In the genomic region with DNA sequence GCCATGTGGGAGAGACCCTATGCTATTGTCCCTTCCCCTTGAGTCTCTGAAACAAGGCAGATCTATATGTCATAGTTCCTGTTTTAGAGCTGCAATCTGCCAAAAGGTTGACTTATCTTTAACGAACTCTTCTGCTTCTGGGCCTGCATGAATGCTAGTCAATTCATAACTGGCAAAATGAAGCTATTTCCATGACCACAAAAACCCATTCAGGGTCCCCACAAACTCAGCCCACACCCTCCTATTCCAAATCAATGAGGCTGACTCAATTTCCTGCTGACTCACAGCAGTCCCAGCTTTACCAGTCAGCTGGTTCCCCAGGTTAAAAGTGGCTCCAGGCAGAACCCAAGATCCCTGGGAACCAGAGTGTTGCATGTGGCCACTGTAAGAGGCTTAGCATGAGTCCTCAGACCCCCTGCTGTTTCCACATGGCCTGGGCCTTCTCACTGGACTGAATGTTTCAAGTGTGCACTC, we compare ENCODE assay signal across 1 cellular context.
TF ChIP-seq lines count a peak whose summit lies in the region.

No MANE protein-coding gene starts in this region.

TF ChIP-seq in GM12878, 131 proteins besides CTCF, POLR2A, EP300 and RAD21 (continued from another document):
- TF ChIP-seq, protein P1, sequence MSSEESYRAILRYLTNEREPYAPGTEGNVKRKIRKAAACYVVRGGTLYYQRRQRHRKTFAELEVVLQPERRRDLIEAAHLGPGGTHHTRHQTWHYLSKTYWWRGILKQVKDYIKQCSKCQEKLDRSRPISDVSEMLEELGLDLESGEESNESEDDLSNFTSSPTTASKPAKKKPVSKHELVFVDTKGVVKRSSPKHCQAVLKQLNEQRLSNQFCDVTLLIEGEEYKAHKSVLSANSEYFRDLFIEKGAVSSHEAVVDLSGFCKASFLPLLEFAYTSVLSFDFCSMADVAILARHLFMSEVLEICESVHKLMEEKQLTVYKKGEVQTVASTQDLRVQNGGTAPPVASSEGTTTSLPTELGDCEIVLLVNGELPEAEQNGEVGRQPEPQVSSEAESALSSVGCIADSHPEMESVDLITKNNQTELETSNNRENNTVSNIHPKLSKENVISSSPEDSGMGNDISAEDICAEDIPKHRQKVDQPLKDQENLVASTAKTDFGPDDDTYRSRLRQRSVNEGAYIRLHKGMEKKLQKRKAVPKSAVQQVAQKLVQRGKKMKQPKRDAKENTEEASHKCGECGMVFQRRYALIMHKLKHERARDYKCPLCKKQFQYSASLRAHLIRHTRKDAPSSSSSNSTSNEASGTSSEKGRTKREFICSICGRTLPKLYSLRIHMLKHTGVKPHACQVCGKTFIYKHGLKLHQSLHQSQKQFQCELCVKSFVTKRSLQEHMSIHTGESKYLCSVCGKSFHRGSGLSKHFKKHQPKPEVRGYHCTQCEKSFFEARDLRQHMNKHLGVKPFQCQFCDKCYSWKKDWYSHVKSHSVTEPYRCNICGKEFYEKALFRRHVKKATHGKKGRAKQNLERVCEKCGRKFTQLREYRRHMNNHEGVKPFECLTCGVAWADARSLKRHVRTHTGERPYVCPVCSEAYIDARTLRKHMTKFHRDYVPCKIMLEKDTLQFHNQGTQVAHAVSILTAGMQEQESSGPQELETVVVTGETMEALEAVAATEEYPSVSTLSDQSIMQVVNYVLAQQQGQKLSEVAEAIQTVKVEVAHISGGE (CRISPR knock-in tag; IDR thresholded peaks at IDR 0.05): no peak
- no peak for TF ChIP-seq CHD1 (IDR thresholded peaks at IDR 0.05; ENCODE audit: low read depth, low read length)
- TF ChIP-seq ZNF622 (IDR thresholded peaks at IDR 0.05): no peak
- TF ChIP-seq, protein P2, sequence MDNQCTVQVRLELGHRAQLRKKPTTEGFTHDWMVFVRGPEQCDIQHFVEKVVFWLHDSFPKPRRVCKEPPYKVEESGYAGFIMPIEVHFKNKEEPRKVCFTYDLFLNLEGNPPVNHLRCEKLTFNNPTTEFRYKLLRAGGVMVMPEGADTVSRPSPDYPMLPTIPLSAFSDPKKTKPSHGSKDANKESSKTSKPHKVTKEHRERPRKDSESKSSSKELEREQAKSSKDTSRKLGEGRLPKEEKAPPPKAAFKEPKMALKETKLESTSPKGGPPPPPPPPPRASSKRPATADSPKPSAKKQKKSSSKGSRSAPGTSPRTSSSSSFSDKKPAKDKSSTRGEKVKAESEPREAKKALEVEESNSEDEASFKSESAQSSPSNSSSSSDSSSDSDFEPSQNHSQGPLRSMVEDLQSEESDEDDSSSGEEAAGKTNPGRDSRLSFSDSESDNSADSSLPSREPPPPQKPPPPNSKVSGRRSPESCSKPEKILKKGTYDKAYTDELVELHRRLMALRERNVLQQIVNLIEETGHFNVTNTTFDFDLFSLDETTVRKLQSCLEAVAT (IDR thresholded peaks at IDR 0.05): no peak
- TF ChIP-seq NKRF (conservative IDR thresholded peaks at IDR 0.05): no peak
- no peak for TF ChIP-seq NFYA (IDR thresholded peaks at IDR 0.05; ENCODE audit: borderline replicate concordance, low read depth, low read length)
- peak; percentile 56; the same call in 1 of the 2 replicates for TF ChIP-seq FOXM1 (IDR thresholded peaks at IDR 0.05; ENCODE audit: low read depth, low read length)
- TF ChIP-seq, protein P3, sequence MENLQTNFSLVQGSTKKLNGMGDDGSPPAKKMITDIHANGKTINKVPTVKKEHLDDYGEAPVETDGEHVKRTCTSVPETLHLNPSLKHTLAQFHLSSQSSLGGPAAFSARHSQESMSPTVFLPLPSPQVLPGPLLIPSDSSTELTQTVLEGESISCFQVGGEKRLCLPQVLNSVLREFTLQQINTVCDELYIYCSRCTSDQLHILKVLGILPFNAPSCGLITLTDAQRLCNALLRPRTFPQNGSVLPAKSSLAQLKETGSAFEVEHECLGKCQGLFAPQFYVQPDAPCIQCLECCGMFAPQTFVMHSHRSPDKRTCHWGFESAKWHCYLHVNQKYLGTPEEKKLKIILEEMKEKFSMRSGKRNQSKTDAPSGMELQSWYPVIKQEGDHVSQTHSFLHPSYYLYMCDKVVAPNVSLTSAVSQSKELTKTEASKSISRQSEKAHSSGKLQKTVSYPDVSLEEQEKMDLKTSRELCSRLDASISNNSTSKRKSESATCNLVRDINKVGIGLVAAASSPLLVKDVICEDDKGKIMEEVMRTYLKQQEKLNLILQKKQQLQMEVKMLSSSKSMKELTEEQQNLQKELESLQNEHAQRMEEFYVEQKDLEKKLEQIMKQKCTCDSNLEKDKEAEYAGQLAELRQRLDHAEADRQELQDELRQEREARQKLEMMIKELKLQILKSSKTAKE (IDR thresholded peaks at IDR 0.05; ENCODE audit: low read depth, poor library complexity, severe bottlenecking): no peak
- TF ChIP-seq, protein P4, sequence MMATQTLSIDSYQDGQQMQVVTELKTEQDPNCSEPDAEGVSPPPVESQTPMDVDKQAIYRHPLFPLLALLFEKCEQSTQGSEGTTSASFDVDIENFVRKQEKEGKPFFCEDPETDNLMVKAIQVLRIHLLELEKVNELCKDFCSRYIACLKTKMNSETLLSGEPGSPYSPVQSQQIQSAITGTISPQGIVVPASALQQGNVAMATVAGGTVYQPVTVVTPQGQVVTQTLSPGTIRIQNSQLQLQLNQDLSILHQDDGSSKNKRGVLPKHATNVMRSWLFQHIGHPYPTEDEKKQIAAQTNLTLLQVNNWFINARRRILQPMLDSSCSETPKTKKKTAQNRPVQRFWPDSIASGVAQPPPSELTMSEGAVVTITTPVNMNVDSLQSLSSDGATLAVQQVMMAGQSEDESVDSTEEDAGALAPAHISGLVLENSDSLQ (IDR thresholded peaks at IDR 0.05): no peak
- TF ChIP-seq STAT3 (IDR thresholded peaks at IDR 0.05; ENCODE audit: low read depth, low read length): no peak
- no peak for TF ChIP-seq ELK1 (IDR thresholded peaks at IDR 0.05; ENCODE audit: low read depth, low read length)
- TF ChIP-seq, protein P5, sequence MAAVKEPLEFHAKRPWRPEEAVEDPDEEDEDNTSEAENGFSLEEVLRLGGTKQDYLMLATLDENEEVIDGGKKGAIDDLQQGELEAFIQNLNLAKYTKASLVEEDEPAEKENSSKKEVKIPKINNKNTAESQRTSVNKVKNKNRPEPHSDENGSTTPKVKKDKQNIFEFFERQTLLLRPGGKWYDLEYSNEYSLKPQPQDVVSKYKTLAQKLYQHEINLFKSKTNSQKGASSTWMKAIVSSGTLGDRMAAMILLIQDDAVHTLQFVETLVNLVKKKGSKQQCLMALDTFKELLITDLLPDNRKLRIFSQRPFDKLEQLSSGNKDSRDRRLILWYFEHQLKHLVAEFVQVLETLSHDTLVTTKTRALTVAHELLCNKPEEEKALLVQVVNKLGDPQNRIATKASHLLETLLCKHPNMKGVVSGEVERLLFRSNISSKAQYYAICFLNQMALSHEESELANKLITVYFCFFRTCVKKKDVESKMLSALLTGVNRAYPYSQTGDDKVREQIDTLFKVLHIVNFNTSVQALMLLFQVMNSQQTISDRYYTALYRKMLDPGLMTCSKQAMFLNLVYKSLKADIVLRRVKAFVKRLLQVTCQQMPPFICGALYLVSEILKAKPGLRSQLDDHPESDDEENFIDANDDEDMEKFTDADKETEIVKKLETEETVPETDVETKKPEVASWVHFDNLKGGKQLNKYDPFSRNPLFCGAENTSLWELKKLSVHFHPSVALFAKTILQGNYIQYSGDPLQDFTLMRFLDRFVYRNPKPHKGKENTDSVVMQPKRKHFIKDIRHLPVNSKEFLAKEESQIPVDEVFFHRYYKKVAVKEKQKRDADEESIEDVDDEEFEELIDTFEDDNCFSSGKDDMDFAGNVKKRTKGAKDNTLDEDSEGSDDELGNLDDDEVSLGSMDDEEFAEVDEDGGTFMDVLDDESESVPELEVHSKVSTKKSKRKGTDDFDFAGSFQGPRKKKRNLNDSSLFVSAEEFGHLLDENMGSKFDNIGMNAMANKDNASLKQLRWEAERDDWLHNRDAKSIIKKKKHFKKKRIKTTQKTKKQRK (IDR thresholded peaks at IDR 0.05; ENCODE audit: low read depth, low read length): no peak
- no peak for TF ChIP-seq RFX5 (IDR thresholded peaks at IDR 0.05; ENCODE audit: low read depth, low read length)
- TF ChIP-seq RELB (IDR thresholded peaks at IDR 0.05; ENCODE audit: low read depth): no peak
- no peak for TF ChIP-seq ATF7 (IDR thresholded peaks at IDR 0.05; ENCODE audit: low read depth)
- no peak for TF ChIP-seq TCF3 (IDR thresholded peaks at IDR 0.05; ENCODE audit: borderline replicate concordance, insufficient read depth, low read depth, low read length)
- peak; percentile 38; the same call in 1 of the 2 replicates for TF ChIP-seq BCL11A (IDR thresholded peaks at IDR 0.05; ENCODE audit: low read depth, low read length)
- TF ChIP-seq TAF1 (IDR thresholded peaks at IDR 0.05; ENCODE audit: borderline replicate concordance, low read depth, low read length): no peak
- TF ChIP-seq LARP7 (IDR thresholded peaks at IDR 0.05): no peak
- no peak for TF ChIP-seq TARDBP (IDR thresholded peaks at IDR 0.05; ENCODE audit: borderline replicate concordance)
- TF ChIP-seq, protein P6, sequence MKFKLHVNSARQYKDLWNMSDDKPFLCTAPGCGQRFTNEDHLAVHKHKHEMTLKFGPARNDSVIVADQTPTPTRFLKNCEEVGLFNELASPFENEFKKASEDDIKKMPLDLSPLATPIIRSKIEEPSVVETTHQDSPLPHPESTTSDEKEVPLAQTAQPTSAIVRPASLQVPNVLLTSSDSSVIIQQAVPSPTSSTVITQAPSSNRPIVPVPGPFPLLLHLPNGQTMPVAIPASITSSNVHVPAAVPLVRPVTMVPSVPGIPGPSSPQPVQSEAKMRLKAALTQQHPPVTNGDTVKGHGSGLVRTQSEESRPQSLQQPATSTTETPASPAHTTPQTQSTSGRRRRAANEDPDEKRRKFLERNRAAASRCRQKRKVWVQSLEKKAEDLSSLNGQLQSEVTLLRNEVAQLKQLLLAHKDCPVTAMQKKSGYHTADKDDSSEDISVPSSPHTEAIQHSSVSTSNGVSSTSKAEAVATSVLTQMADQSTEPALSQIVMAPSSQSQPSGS (IDR thresholded peaks at IDR 0.05; ENCODE audit: low read length): peak; percentile 67; the same call in 1 of the 2 replicates
- TF ChIP-seq, protein P7, sequence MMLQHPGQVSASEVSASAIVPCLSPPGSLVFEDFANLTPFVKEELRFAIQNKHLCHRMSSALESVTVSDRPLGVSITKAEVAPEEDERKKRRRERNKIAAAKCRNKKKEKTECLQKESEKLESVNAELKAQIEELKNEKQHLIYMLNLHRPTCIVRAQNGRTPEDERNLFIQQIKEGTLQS (IDR thresholded peaks at IDR 0.05; ENCODE audit: borderline replicate concordance, extremely low read depth, low read depth, low read length): no peak
